ENCODE assay signal across 8 cellular contexts in genomic region chr20:36745234-36745926, GRCh38. TPM values are rescaled to one million over a fixed set of nuclear protein-coding genes. Genes with fewer than 3 reads are reported as not detected.
A peak's percentile ranks its signal among the peaks of the same experiment; 100 is the strongest.
DNase-seq lines count a peak whose midpoint lies in the region; ATAC-seq and TF ChIP-seq lines count a peak whose summit lies in the region.

No MANE protein-coding gene starts in this region.

- peak overlapping the region; percentile 86 for H3K27ac Mint-ChIP-seq in activated CD4-positive, alpha-beta T cell treated with anti-CD3 and anti-CD28 coated beads, Interleukin-2, amount 10 ng/mL, durations not matched to agents 24 days and 14 days

- TF ChIP-seq CTCF in Peyer's patch (IDR thresholded peaks at IDR 0.05) (peak in 1 of 6 experiments; percentile 12), uterus (IDR thresholded peaks at IDR 0.05) (no peak)

- peaks cover 19% of the 10 kb centered on the region for H3K4me1 Mint-ChIP-seq in activated CD4-positive, alpha-beta T cell treated with anti-CD3 and anti-CD28 coated beads, Interleukin-2, amount 10 ng/mL, durations not matched to agents 24 days and 14 days

- no peak for DNase-seq in activated CD4-positive, alpha-beta T cell treated with anti-CD3 and anti-CD28 coated beads, Interleukin-2, amount 10 ng/mL, durations not matched to agents 24 days and 14 days
- no peak for DNase-seq in activated CD4-positive, alpha-beta T cell treated with anti-CD3 and anti-CD28 coated beads, Interleukin-2, amount 50 U/mL, for 1 hour
- peak in 1 of 3 donors; percentile 38 for DNase-seq in Peyer's patch
- peak in 1 of 2 donors; percentile 27 for DNase-seq in uterus
- no peak for DNase-seq in AG20443 (ENCODE audit: low spot score)

- ATAC-seq in HG02763 (IDR thresholded peaks at IDR 0.05; ENCODE audit: unreplicated experiment), result peak; percentile 35

- 5 to 6% methylated on average over 43 to 44 of the region's 44 CpGs for WGBS in ectodermal cell, 2 experiments

- H3K4me1 ChIP-seq in Peyer's patch (peaks cover 0 to 7% (median 3%) of the 10 kb centered on the region in 4 donors), ectodermal cell (ENCODE audit: control insufficient read depth, insufficient read depth, low read length) (no peaks in the 10 kb centered on the region), muscle layer of colon (ENCODE audit: insufficient read depth, low read length) (peaks cover 12% of the 10 kb centered on the region), uterus (no peaks in the 10 kb centered on the region)

- intact Hi-C loops in activated CD4-positive, alpha-beta T cell treated with anti-CD3 and anti-CD28 coated beads, Interleukin-2, amount 10 ng/mL, durations not matched to agents 24 days and 14 days (cut with micrococcal nuclease), result loop anchor here (1.0 to 10.0 kb wide), 3 partner anchors 12 to 281 kb away; no protein-coding TSS in a partner anchor
- intact Hi-C loops in uterus (cut with DNase I; ENCODE audit: low total_unique reads), result no loop called here

- H3K27me3 ChIP-seq in Peyer's patch (no peaks in the 10 kb centered on the region), ectodermal cell (ENCODE audit: control insufficient read depth, insufficient read depth, low read length, poor library complexity, severe bottlenecking) (peaks cover 9% of the 10 kb centered on the region), muscle layer of colon (ENCODE audit: control insufficient read depth in 1 of 2, insufficient read depth in 2 of 2, low read length in 2 of 2) (no peaks in the 10 kb centered on the region), uterus (no peaks in the 10 kb centered on the region)

- H3K27me3 Mint-ChIP-seq in activated CD4-positive, alpha-beta T cell treated with anti-CD3 and anti-CD28 coated beads, Interleukin-2, amount 10 ng/mL, durations not matched to agents 24 days and 14 days, result no peaks in the 10 kb centered on the region

- H3K4me3 Mint-ChIP-seq in activated CD4-positive, alpha-beta T cell treated with anti-CD3 and anti-CD28 coated beads, Interleukin-2, amount 10 ng/mL, durations not matched to agents 24 days and 14 days, result peak overlapping the region; percentile 93

- H3K9me3 ChIP-seq in Peyer's patch (no peaks in the 10 kb centered on the region), ectodermal cell (ENCODE audit: control insufficient read depth, low read length) (no peaks in the 10 kb centered on the region), muscle layer of colon (ENCODE audit: low read length) (no peaks in the 10 kb centered on the region), uterus (no peaks in the 10 kb centered on the region)

- no peak for TF ChIP-seq POLR2A in Peyer's patch (IDR thresholded peaks at IDR 0.05)
- TF ChIP-seq POLR2A in uterus (IDR thresholded peaks at IDR 0.05), result no peak

- peak overlapping the region; percentile 79 to 93 (median 88) for H3K4me3 ChIP-seq in Peyer's patch
- H3K4me3 ChIP-seq in ectodermal cell (ENCODE audit: insufficient read depth, low read depth, low read length), result peak overlapping the region; percentile 74
- peak overlapping the region; percentile 72 to 81 for H3K4me3 ChIP-seq in muscle layer of colon (ENCODE audit: low read depth in 1 of 2, low read length in 2 of 2)
- H3K4me3 ChIP-seq in uterus, result peak overlapping the region; percentile 71 to 98

- peak overlapping the region; percentile 79 for H3K9ac ChIP-seq in muscle layer of colon (ENCODE audit: low read length)

- H3K36me3 ChIP-seq in Peyer's patch, result no peaks in the 10 kb centered on the region
- H3K36me3 ChIP-seq in ectodermal cell (ENCODE audit: control insufficient read depth, insufficient read depth, low read length), result no peaks in the 10 kb centered on the region
- no peaks in the 10 kb centered on the region for H3K36me3 ChIP-seq in muscle layer of colon (ENCODE audit: insufficient read depth, low read length)
- no peaks in the 10 kb centered on the region for H3K36me3 ChIP-seq in uterus

- H3K36me3 Mint-ChIP-seq in activated CD4-positive, alpha-beta T cell treated with anti-CD3 and anti-CD28 coated beads, Interleukin-2, amount 10 ng/mL, durations not matched to agents 24 days and 14 days (ENCODE audit: low read depth), result peaks cover 3% of the 10 kb centered on the region

- H3K27ac ChIP-seq in Peyer's patch (peak overlapping the region; percentile 33 to 83 (median 73)), ectodermal cell (ENCODE audit: insufficient read depth, low read depth, low read length, poor library complexity, severe bottlenecking) (no peak overlapping the region), muscle layer of colon (ENCODE audit: low read depth, low read length) (peak overlapping the region; percentile 76), uterus (peak overlapping the region; percentile 69 to 82)

- H3K9me3 Mint-ChIP-seq in activated CD4-positive, alpha-beta T cell treated with anti-CD3 and anti-CD28 coated beads, Interleukin-2, amount 10 ng/mL, durations not matched to agents 24 days and 14 days, result no peaks in the 10 kb centered on the region

RNA-seq across cellular contexts. Expression of gene NDRG3, which starts 0.5 kb away (rescaled TPM):
- total RNA-seq in activated CD4-positive, alpha-beta T cell treated with anti-CD3 and anti-CD28 coated beads, Interleukin-2, amount 10 ng/mL, durations not matched to agents 24 days and 14 days, result 24.7 and 25.3 TPM in 2 replicates
- 10 to 100 TPM; 12.6 to 28.4 (median 22.6) TPM for total RNA-seq in Peyer's patch
- 35.4 TPM for polyA plus RNA-seq in ectodermal cell (2013, experiment 1 of 4)
- polyA plus RNA-seq in ectodermal cell (2013, experiment 2 of 4), result 32.0 TPM
- polyA plus RNA-seq in ectodermal cell (2013, experiment 3 of 4), result 27.5 TPM
- 30.8 TPM for polyA plus RNA-seq in ectodermal cell (2013, experiment 4 of 4)
- total RNA-seq in uterus, result 10 to 100 TPM; 17.9 to 35.0 (median 29.6) TPM

RNA-seq across cellular contexts. Expression of gene DSN1, which starts 28.2 kb away (rescaled TPM):
- total RNA-seq in activated CD4-positive, alpha-beta T cell treated with anti-CD3 and anti-CD28 coated beads, Interleukin-2, amount 10 ng/mL, durations not matched to agents 24 days and 14 days, result 23.8 and 24.5 TPM in 2 replicates
- total RNA-seq in Peyer's patch (10 to 100 TPM in 3 of 4 donors, 1 to 10 TPM in 1; 7.5 to 26.4 (median 13.3) TPM), uterus (10 to 100 TPM in 1 of 4 donors, 1 to 10 TPM in 2, under 1 TPM in 1; 0.29 to 24.3 (median 3.2) TPM)
- polyA plus RNA-seq in ectodermal cell (2013, experiment 1 of 4), result 35.8 TPM
- 37.2 TPM for polyA plus RNA-seq in ectodermal cell (2013, experiment 2 of 4)
- polyA plus RNA-seq in ectodermal cell (2013, experiment 3 of 4), result 28.6 TPM
- 29.3 TPM for polyA plus RNA-seq in ectodermal cell (2013, experiment 4 of 4)
